ENCODE assay signal across 2 cellular contexts in the genomic region with DNA sequence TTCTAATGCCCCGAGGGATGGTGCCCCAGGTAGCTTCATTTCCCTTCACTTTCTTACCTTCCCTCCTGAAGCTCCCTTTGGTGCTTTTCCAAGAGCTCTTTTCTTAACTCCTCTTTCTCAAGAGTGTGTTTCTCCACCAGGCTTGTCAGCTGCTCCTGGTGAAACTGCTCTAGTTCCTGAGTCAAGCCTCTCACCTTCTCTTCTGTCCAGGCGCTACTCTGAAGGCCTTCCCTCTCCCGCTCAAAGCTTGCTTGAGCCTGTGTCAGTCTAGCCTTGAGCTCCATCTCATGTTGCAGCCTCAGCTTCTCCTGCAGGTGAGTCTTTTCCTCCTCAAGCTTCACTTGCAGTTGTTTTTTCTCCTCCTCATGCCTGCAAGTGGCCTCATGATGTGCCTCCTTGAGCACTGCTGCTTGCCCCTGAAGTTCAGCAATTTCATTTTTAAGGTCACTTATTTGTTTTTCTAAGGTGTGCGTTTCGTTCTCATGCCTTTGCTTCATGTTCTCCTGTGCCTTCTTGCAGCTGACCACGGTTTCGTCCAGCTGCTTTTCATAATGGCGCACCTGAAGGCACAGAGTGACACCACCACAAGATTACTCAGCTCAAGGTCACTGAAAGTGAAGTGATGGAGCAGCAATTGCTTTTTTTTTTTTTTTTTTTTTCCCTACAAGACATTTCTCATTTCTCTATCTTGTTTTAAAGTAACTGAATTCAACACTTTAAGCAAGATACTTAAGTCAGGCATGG.
TF ChIP-seq lines count a peak whose summit lies in the region.

No MANE protein-coding gene starts in this region.

TF ChIP-seq in WTC11, 78 proteins besides CTCF, POLR2A, EP300 and RAD21 (continued from another document):
- no peak for TF ChIP-seq PRDM15 (CRISPR knock-in tag; IDR thresholded peaks at IDR 0.05)
- TF ChIP-seq ZNF317 (CRISPR knock-in tag; IDR thresholded peaks at IDR 0.05; ENCODE audit: borderline replicate concordance, low read depth), result no peak
- no peak for TF ChIP-seq GABPB1 (CRISPR knock-in tag; IDR thresholded peaks at IDR 0.05)
- no peak for TF ChIP-seq SP1 (CRISPR knock-in tag; conservative IDR thresholded peaks at IDR 0.05)
- TF ChIP-seq HMGA2 (CRISPR knock-in tag; IDR thresholded peaks at IDR 0.05), result no peak
- no peak for TF ChIP-seq RORB (CRISPR knock-in tag; IDR thresholded peaks at IDR 0.05)
- TF ChIP-seq NR2C2 (CRISPR knock-in tag; IDR thresholded peaks at IDR 0.05), result no peak
- TF ChIP-seq CREB1 (CRISPR knock-in tag; IDR thresholded peaks at IDR 0.05), result no peak
- TF ChIP-seq ATF3 (CRISPR knock-in tag; conservative IDR thresholded peaks at IDR 0.05), result no peak
- TF ChIP-seq, protein P1, sequence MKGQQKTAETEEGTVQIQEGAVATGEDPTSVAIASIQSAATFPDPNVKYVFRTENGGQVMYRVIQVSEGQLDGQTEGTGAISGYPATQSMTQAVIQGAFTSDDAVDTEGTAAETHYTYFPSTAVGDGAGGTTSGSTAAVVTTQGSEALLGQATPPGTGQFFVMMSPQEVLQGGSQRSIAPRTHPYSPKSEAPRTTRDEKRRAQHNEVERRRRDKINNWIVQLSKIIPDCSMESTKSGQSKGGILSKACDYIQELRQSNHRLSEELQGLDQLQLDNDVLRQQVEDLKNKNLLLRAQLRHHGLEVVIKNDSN (CRISPR knock-in tag; IDR thresholded peaks at IDR 0.05), result no peak
- TF ChIP-seq TEAD1 (CRISPR knock-in tag; IDR thresholded peaks at IDR 0.05), result no peak

TF ChIP-seq in SK-N-SH treated with all-trans-retinoic acid at 6 μM for 48 hours, 23 proteins besides CTCF, POLR2A, EP300 and RAD21 (continued from another document):
- TF ChIP-seq, protein P2, sequence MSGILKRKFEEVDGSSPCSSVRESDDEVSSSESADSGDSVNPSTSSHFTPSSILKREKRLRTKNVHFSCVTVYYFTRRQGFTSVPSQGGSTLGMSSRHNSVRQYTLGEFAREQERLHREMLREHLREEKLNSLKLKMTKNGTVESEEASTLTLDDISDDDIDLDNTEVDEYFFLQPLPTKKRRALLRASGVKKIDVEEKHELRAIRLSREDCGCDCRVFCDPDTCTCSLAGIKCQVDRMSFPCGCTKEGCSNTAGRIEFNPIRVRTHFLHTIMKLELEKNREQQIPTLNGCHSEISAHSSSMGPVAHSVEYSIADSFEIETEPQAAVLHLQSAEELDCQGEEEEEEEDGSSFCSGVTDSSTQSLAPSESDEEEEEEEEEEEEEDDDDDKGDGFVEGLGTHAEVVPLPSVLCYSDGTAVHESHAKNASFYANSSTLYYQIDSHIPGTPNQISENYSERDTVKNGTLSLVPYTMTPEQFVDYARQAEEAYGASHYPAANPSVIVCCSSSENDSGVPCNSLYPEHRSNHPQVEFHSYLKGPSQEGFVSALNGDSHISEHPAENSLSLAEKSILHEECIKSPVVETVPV (CRISPR knock-in tag; IDR thresholded peaks at IDR 0.05), result no peak
- TF ChIP-seq, protein P3, sequence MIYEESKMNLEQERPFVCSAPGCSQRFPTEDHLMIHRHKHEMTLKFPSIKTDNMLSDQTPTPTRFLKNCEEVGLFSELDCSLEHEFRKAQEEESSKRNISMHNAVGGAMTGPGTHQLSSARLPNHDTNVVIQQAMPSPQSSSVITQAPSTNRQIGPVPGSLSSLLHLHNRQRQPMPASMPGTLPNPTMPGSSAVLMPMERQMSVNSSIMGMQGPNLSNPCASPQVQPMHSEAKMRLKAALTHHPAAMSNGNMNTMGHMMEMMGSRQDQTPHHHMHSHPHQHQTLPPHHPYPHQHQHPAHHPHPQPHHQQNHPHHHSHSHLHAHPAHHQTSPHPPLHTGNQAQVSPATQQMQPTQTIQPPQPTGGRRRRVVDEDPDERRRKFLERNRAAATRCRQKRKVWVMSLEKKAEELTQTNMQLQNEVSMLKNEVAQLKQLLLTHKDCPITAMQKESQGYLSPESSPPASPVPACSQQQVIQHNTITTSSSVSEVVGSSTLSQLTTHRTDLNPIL (CRISPR knock-in tag; IDR thresholded peaks at IDR 0.05; ENCODE audit: low read depth), result no peak
- no peak for TF ChIP-seq ZC3H10 (CRISPR knock-in tag; IDR thresholded peaks at IDR 0.05)
